Comparison of ENCODE assay signal across 8 cellular contexts in the genomic region with DNA sequence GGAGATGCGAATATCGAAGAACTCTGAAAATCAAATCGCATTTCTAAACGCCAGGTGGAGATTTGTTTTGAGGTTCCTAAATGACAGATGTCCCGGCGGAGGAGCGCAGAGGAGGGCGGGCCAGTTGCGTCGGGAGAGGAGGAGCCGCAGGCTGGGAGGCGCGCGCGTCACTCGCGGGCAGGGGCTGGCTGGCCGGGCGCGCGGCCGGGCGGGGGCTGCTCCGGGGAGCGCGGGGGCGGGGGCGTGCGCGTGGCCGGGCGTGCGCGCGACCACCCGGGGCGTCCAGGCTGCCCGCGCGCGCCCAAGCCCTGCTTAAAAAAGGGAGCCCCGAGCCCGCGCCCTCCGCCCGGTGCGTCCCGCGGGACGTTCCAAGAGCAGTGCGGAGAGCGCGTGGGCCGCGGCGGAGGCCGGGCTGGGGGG. TPM values are rescaled to one million over a fixed set of nuclear protein-coding genes. Genes with fewer than 3 reads are reported as not detected.
DNase-seq lines count a peak whose midpoint lies in the region; ATAC-seq, FAIRE-seq and TF ChIP-seq lines count a peak whose summit lies in the region.

No MANE protein-coding gene starts in this region.

- H3K4me3 ChIP-seq in bronchial epithelial cell (ENCODE audit: low read depth, low read length) = peak overlapping the region; percentile 50

- peak overlapping the region; percentile 85 for H3K27ac Mint-ChIP-seq in WTC11

- H3K36me3 Mint-ChIP-seq in WTC11 = no peaks in the 10 kb centered on the region

- CTCF ChIA-PET in WTC11 (lab: Charles Lee) = interaction anchor here (1.3 to 5.7 kb wide), 7 partner anchors 10 to 295 kb away, joined by 4 to 65 read pairs (median 22); a partner anchor contains a TSS

- peak; percentile 56 for ATAC-seq in GM18520 (IDR thresholded peaks at IDR 0.05; ENCODE audit: unreplicated experiment)
- ATAC-seq in HG03060 (IDR thresholded peaks at IDR 0.05; ENCODE audit: low read depth, unreplicated experiment) = peak; percentile 37
- ATAC-seq in WTC11 = peak; percentile 77

- no peaks in the 10 kb centered on the region for H3K27me3 ChIP-seq in bronchial epithelial cell (ENCODE audit: control insufficient read depth, insufficient read depth, low read length)

- no peaks in the 10 kb centered on the region for H3K9me3 Mint-ChIP-seq in WTC11

- H3K4me1 Mint-ChIP-seq in WTC11 = peaks cover 46% of the 10 kb centered on the region

- POLR2A ChIA-PET in WTC11 (lab: Charles Lee) = interaction anchor here (1.4 to 2.4 kb wide), 2 partner anchors 45 to 47 kb away, joined by 4 to 20 read pairs; a partner anchor contains a TSS

- no peaks in the 10 kb centered on the region for H3K36me3 ChIP-seq in bronchial epithelial cell (ENCODE audit: control insufficient read depth, insufficient read depth, low read length)

- peaks cover 20% of the 10 kb centered on the region for H3K27me3 Mint-ChIP-seq in WTC11 (ENCODE audit: low read depth)

- DNase-seq in 8988T = peak; percentile 98
- peak; percentile 91 for DNase-seq in NCI-H2196 (lab: John Stamatoyannopoulos, UW; ENCODE audit: unreplicated experiment)
- DNase-seq in WTC11 (ENCODE audit: low spot score) = peak; percentile 83
- DNase-seq in bronchial epithelial cell (ENCODE audit: low read depth) = peak; percentile 64
- peak; percentile 85 for DNase-seq in inferior parietal cortex (ENCODE audit: extremely low spot score)
- DNase-seq in stimulated activated CD4-positive, alpha-beta T cell treated with anti-CD3 and anti-CD28 coated beads, Interleukin-12 subunit alpha, Interleukin-12 subunit beta, amount 100 ng/mL, for 24 hours (ENCODE audit: low read depth in 2 of 2) = peak; percentile 66 to 75

- H3K4me3 Mint-ChIP-seq in WTC11 = peak overlapping the region; percentile 90

- no peak for TF ChIP-seq CTCF in WTC11 (IDR thresholded peaks at IDR 0.05)
- TF ChIP-seq CTCF in bronchial epithelial cell (IDR thresholded peaks at IDR 0.05; ENCODE audit: insufficient read depth, low read length, severe bottlenecking) = no peak

- FAIRE-seq in bronchial epithelial cell (lab: Jason Lieb, UNC) = no peak

TF ChIP-seq in WTC11, 78 proteins besides CTCF, POLR2A, EP300 and RAD21:
- no peak for TF ChIP-seq PRRX2 (CRISPR knock-in tag; IDR thresholded peaks at IDR 0.05)
- TF ChIP-seq, protein P1, sequence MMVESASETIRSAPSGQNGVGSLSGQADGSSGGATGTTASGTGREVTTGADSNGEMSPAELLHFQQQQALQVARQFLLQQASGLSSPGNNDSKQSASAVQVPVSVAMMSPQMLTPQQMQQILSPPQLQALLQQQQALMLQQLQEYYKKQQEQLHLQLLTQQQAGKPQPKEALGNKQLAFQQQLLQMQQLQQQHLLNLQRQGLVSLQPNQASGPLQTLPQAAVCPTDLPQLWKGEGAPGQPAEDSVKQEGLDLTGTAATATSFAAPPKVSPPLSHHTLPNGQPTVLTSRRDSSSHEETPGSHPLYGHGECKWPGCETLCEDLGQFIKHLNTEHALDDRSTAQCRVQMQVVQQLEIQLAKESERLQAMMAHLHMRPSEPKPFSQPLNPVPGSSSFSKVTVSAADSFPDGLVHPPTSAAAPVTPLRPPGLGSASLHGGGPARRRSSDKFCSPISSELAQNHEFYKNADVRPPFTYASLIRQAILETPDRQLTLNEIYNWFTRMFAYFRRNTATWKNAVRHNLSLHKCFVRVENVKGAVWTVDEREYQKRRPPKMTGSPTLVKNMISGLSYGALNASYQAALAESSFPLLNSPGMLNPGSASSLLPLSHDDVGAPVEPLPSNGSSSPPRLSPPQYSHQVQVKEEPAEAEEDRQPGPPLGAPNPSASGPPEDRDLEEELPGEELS (CRISPR knock-in tag; IDR thresholded peaks at IDR 0.05) = peak; percentile 33; the same call in 1 of the 2 replicates
- TF ChIP-seq KAT7 (CRISPR knock-in tag; IDR thresholded peaks at IDR 0.05; ENCODE audit: borderline replicate concordance) = no peak
- TF ChIP-seq SP1 (CRISPR knock-in tag; conservative IDR thresholded peaks at IDR 0.05) = 0 out of 2 replicates have a peak, but pooled peaks have one; percentile 45
TF ChIP-seq in WTC11: peak in this region for 2.

RNA-seq across cellular contexts. Expression of a gene that starts 47.3 kb away (rescaled TPM):
- total RNA-seq in WTC11 (2021) (894 to 987 TPM (median 963 TPM) in 3 replicates), bronchial epithelial cell (84.8 and 123 TPM in 2 replicates)

Comparison
In these comparisons a context has a peak if more than half of its experiments do, and no peak if none do; other contexts are left out.
1. Peak in every context shown above with its lines: DNase-seq, ATAC-seq and H3K4me3 ChIP-seq.